ENCODE assay signal across 20 cellular contexts in genomic region chr13:23447927-23448326, GRCh38. TPM values are rescaled to one million over a fixed set of nuclear protein-coding genes. Genes with fewer than 3 reads are reported as not detected.
DNase-seq lines count a peak whose midpoint lies in the region; ATAC-seq, FAIRE-seq and TF ChIP-seq lines count a peak whose summit lies in the region.
"Had no signal": no experiment of that assay in that cellular context is flagged by ENCODE, and none has a peak within 500 bp of the region (broad histone marks: within the 10 kb centered on the region; RNA-seq: fewer than 3 reads in every experiment).

No MANE protein-coding gene starts in this region.

- no peak overlapping the region for H3K9ac ChIP-seq in Karpas-422 (ENCODE audit: low read length)

- H3K27me3 Mint-ChIP-seq in activated naive CD8-positive, alpha-beta T cell treated with anti-CD3 and anti-CD28 coated beads, Interleukin-2, amount 50 U/mL, for 24 hours = peaks cover 2% of the 10 kb centered on the region
- H3K27me3 Mint-ChIP-seq: activated T-cell treated with anti-CD3 and anti-CD28 coated beads, Interleukin-2, amount 50 U/mL, for 24 hours; T-helper 17 cell had no signal

- no peak overlapping the region for H3K4me2 ChIP-seq in Karpas-422 (ENCODE audit: low read depth, low read length, poor library complexity, severe bottlenecking)

- H3K4me1 ChIP-seq in Karpas-422 (ENCODE audit: low read length) = peaks cover 74% of the 10 kb centered on the region
- no peaks in the 10 kb centered on the region for H3K4me1 ChIP-seq in lung (ENCODE audit: control insufficient read depth in 2 of 2, insufficient read depth in 2 of 2, low read length in 2 of 2)
- H3K4me1 ChIP-seq: adrenal gland, foreskin keratinocyte had no signal

- DNase-seq in BJ (ENCODE audit: low read depth) (peak; percentile 78), Karpas-422 (no peak), bronchial epithelial cell (ENCODE audit: low read depth) (peak; percentile 31), lung (ENCODE audit: low spot score) (no peak), hypothalamus (lab: John Stamatoyannopoulos, UW) (no peak)
- DNase-seq in activated naive CD8-positive, alpha-beta T cell treated with anti-CD3 and anti-CD28 coated beads, Interleukin-2, amount 50 U/mL, for 24 hours = no peak
- DNase-seq: activated T-cell treated with anti-CD3 and anti-CD28 coated beads, Interleukin-2, amount 50 U/mL, for 24 hours; adrenal gland; C1 segment of cervical spinal cord; dermis blood vessel endothelial cell; NCI-H1105; NCI-H510A treated with DMSO at 0.1 percent for 48 hours; stimulated activated CD4-positive, alpha-beta T cell treated with anti-CD3 and anti-CD28 coated beads, Interleukin-2, amount 100 ng/mL, for 48 hours; T-helper 17 cell had no signal

- POLR2A ChIA-PET in BJ (lab: Charles Lee) = no interaction called here

- no peak overlapping the region for H3K27ac Mint-ChIP-seq in activated naive CD8-positive, alpha-beta T cell treated with anti-CD3 and anti-CD28 coated beads, Interleukin-2, amount 50 U/mL, for 24 hours
- H3K27ac Mint-ChIP-seq: activated T-cell treated with anti-CD3 and anti-CD28 coated beads, Interleukin-2, amount 50 U/mL, for 24 hours; T-helper 17 cell had no signal

- H3K9me3 ChIP-seq in Karpas-422 (ENCODE audit: low read length) (no peaks in the 10 kb centered on the region), lung (ENCODE audit: control insufficient read depth in 2 of 2, insufficient read depth in 1 of 2, low read length in 1 of 2) (no peaks in the 10 kb centered on the region)
- H3K9me3 ChIP-seq: adrenal gland had no signal

- H3K36me3 Mint-ChIP-seq in activated naive CD8-positive, alpha-beta T cell treated with anti-CD3 and anti-CD28 coated beads, Interleukin-2, amount 50 U/mL, for 24 hours (ENCODE audit: low read depth) = no peaks in the 10 kb centered on the region

- H3K4me3 ChIP-seq in BJ (ENCODE audit: low read depth, low read length) (no peak overlapping the region), Karpas-422 (ENCODE audit: low read length) (no peak overlapping the region), bronchial epithelial cell (ENCODE audit: low read depth, low read length) (no peak overlapping the region), lung (no peak overlapping the region)
- H3K4me3 ChIP-seq: adrenal gland had no signal

- H3K4me1 Mint-ChIP-seq in activated naive CD8-positive, alpha-beta T cell treated with anti-CD3 and anti-CD28 coated beads, Interleukin-2, amount 50 U/mL, for 24 hours = peaks cover 5% of the 10 kb centered on the region

- H3K4me3 Mint-ChIP-seq in activated naive CD8-positive, alpha-beta T cell treated with anti-CD3 and anti-CD28 coated beads, Interleukin-2, amount 50 U/mL, for 24 hours = no peak overlapping the region
- H3K4me3 Mint-ChIP-seq: activated T-cell treated with anti-CD3 and anti-CD28 coated beads, Interleukin-2, amount 50 U/mL, for 24 hours; T-helper 17 cell had no signal

- no peaks in the 10 kb centered on the region for H3K79me2 ChIP-seq in Karpas-422 (ENCODE audit: low read length)

- H4K20me1 ChIP-seq in Karpas-422 (ENCODE audit: insufficient read depth, low read depth, low read length) = no peaks in the 10 kb centered on the region

- H3K9me2 ChIP-seq in Karpas-422 (replicated peaks; ENCODE audit: insufficient read depth, low read length) = no peaks in the 10 kb centered on the region

- TF ChIP-seq CTCF in BJ (IDR thresholded peaks at IDR 0.05; ENCODE audit: insufficient read depth, low read depth, low read length) = no peak
- no peak for TF ChIP-seq CTCF in bronchial epithelial cell (IDR thresholded peaks at IDR 0.05; ENCODE audit: insufficient read depth, low read length, severe bottlenecking)
- no peak for TF ChIP-seq CTCF in lung (IDR thresholded peaks at IDR 0.05; ENCODE audit: control extremely low read depth, extremely low read depth)

- CTCF ChIA-PET in BJ (lab: Yijun Ruan, JAX) = interaction anchor here (0.5 kb wide), 1 partner anchor 517 kb away, joined by 3 read pairs; no protein-coding TSS in a partner anchor

- H3K36me3 ChIP-seq in BJ (ENCODE audit: control insufficient read depth, insufficient read depth, low read length) (no peaks in the 10 kb centered on the region), Karpas-422 (ENCODE audit: insufficient read depth, low read length) (no peaks in the 10 kb centered on the region), bronchial epithelial cell (ENCODE audit: control insufficient read depth, insufficient read depth, low read length) (no peaks in the 10 kb centered on the region), lung (ENCODE audit: control insufficient read depth in 2 of 2, insufficient read depth in 2 of 2, low read length in 2 of 2) (no peaks in the 10 kb centered on the region)
- H3K36me3 ChIP-seq: adrenal gland had no signal

- no peaks in the 10 kb centered on the region for H3K9me3 Mint-ChIP-seq in activated naive CD8-positive, alpha-beta T cell treated with anti-CD3 and anti-CD28 coated beads, Interleukin-2, amount 50 U/mL, for 24 hours
- H3K9me3 Mint-ChIP-seq: activated T-cell treated with anti-CD3 and anti-CD28 coated beads, Interleukin-2, amount 50 U/mL, for 24 hours had no signal

- ATAC-seq in lung (ENCODE audit: insufficient read depth, low FRiP score) (peak; percentile 52), HG03521 (IDR thresholded peaks at IDR 0.05; ENCODE audit: unreplicated experiment) (no peak), GM21390 (IDR thresholded peaks at IDR 0.05; ENCODE audit: unreplicated experiment) (no peak)
- ATAC-seq in activated naive CD8-positive, alpha-beta T cell treated with anti-CD3 and anti-CD28 coated beads, Interleukin-2, amount 50 U/mL, for 24 hours = no peak
- ATAC-seq: foreskin keratinocyte, T-helper 17 cell had no signal

- WGBS in lung, 2 donors = 79 to 96% methylated on average over 3 of the region's 3 CpGs

- H3K27ac ChIP-seq in Karpas-422 (ENCODE audit: low read length) = peak overlapping the region; percentile 31
- no peak overlapping the region for H3K27ac ChIP-seq in lung (ENCODE audit: low read depth in 1 of 2, low read length in 1 of 2)
- H3K27ac ChIP-seq: adrenal gland, foreskin keratinocyte had no signal

- no peak overlapping the region for H2AFZ ChIP-seq in Karpas-422 (ENCODE audit: low read length)

- H3K27me3 ChIP-seq in BJ (ENCODE audit: control insufficient read depth, insufficient read depth, low read length) (peaks cover 2% of the 10 kb centered on the region; the same call in 1 of the 2 replicates), Karpas-422 (ENCODE audit: low read length) (no peaks in the 10 kb centered on the region), bronchial epithelial cell (ENCODE audit: control insufficient read depth, insufficient read depth, low read length) (no peaks in the 10 kb centered on the region), lung (ENCODE audit: control insufficient read depth, insufficient read depth) (no peaks in the 10 kb centered on the region)
- H3K27me3 ChIP-seq: adrenal gland, foreskin keratinocyte had no signal

- FAIRE-seq in bronchial epithelial cell (lab: Jason Lieb, UNC) = no peak
- FAIRE-seq: GM12892, islet of Langerhans, RCC 7860 had no signal

RNA-seq across cellular contexts. Expression of gene SACS, which starts 14.4 kb away (rescaled TPM):
- polyA plus RNA-seq in BJ (2011; rRNA removed) (17.0 and 23.1 TPM in 2 replicates), lung (1 to 10 TPM; 2.5 to 2.6 TPM)
- 117 and 141 TPM in 2 replicates for polyA minus RNA-seq in BJ (2011; rRNA and poly(A)+ RNA removed)
- 32.7 and 37.5 TPM in 2 replicates for total RNA-seq in Karpas-422 (2014; rRNA removed; shearing (Covaris generic); ENCODE audit: low replicate concordance)
- total RNA-seq in bronchial epithelial cell (10.4 and 26.3 TPM in 2 replicates), lung (10 to 100 TPM; 11.3 to 21.7 TPM)

Comparison
In these comparisons a context has a peak if more than half of its experiments do, and no peak if none do; other contexts are left out.
1. DNase-seq: peak in BJ (single experiment) and bronchial epithelial cell (single experiment); none in Karpas-422 (single experiment), lung (single experiment), activated naive CD8-positive, alpha-beta T cell treated with anti-CD3 and anti-CD28 coated beads, Interleukin-2, amount 50 U/mL, for 24 hours (single experiment) and hypothalamus (0 of 51).